Comparison of ENCODE assay signal across 11 cellular contexts in genomic region chr18:23377669-23378469, GRCh38.
DNase-seq lines count a peak whose midpoint lies in the region; ATAC-seq and TF ChIP-seq lines count a peak whose summit lies in the region.
"Had no signal": no experiment of that assay in that cellular context is flagged by ENCODE, and none has a peak within 500 bp of the region (broad histone marks: within the 10 kb centered on the region; RNA-seq: fewer than 3 reads in every experiment).

No MANE protein-coding gene starts in this region.

- H3K4me3 Mint-ChIP-seq in stimulated activated memory B cell treated with anti-CD40 and anti-IgM and Interleukin-4, amounts not matched to agents 10 μg/mL and 1 μg/mL and 100 μg/mL, for 72 hours = no peak overlapping the region
- no peak overlapping the region for H3K4me3 Mint-ChIP-seq in nephron progenitor cell

- no peak overlapping the region for H3K4me3 ChIP-seq in esophagus muscularis mucosa

- TF ChIP-seq CTCF in esophagus muscularis mucosa (IDR thresholded peaks at IDR 0.05) (no peak), nephron progenitor cell (IDR thresholded peaks at IDR 0.05) (no peak)

- no peak for TF ChIP-seq EP300 in esophagus muscularis mucosa (IDR thresholded peaks at IDR 0.05)

- H3K27ac Mint-ChIP-seq in stimulated activated memory B cell treated with anti-CD40 and anti-IgM and Interleukin-4, amounts not matched to agents 10 μg/mL and 1 μg/mL and 100 μg/mL, for 72 hours = peak overlapping the region; percentile 17
- H3K27ac Mint-ChIP-seq in nephron progenitor cell = no peak overlapping the region

- no peaks in the 10 kb centered on the region for H3K9me3 ChIP-seq in esophagus muscularis mucosa

- TF ChIP-seq POLR2A in esophagus muscularis mucosa (IDR thresholded peaks at IDR 0.05; ENCODE audit: low read depth) = no peak

- H3K27ac ChIP-seq in esophagus muscularis mucosa (replicated peaks in 1 of 4) = peak overlapping the region; percentile 75 to 82 (median 78)
- H3K27ac ChIP-seq: C4-2B, parathyroid adenoma, VCaP had no signal

- H3K4me1 Mint-ChIP-seq in stimulated activated memory B cell treated with anti-CD40 and anti-IgM and Interleukin-4, amounts not matched to agents 10 μg/mL and 1 μg/mL and 100 μg/mL, for 72 hours = peaks cover 7% of the 10 kb centered on the region
- no peaks in the 10 kb centered on the region for H3K4me1 Mint-ChIP-seq in nephron progenitor cell

- peaks cover 11 to 30% (median 21%) of the 10 kb centered on the region in 4 donors for H3K4me1 ChIP-seq in esophagus muscularis mucosa
- H3K4me1 ChIP-seq: parathyroid adenoma had no signal

- intact Hi-C loops in esophagus muscularis mucosa (cut with DNase I) (no loop called here), posterior vena cava (cut with DNase I) (loop anchor here (5.0 to 10.0 kb wide), 2 partner anchors 66 to 343 kb away; no protein-coding TSS in a partner anchor)

- peaks cover 25% of the 10 kb centered on the region for H3K36me3 Mint-ChIP-seq in stimulated activated memory B cell treated with anti-CD40 and anti-IgM and Interleukin-4, amounts not matched to agents 10 μg/mL and 1 μg/mL and 100 μg/mL, for 72 hours
- no peaks in the 10 kb centered on the region for H3K36me3 Mint-ChIP-seq in nephron progenitor cell (ENCODE audit: low read depth)

- H3K9me3 Mint-ChIP-seq in stimulated activated memory B cell treated with anti-CD40 and anti-IgM and Interleukin-4, amounts not matched to agents 10 μg/mL and 1 μg/mL and 100 μg/mL, for 72 hours = no peaks in the 10 kb centered on the region
- H3K9me3 Mint-ChIP-seq in nephron progenitor cell = no peaks in the 10 kb centered on the region

- WGBS in esophagus muscularis mucosa = 43% methylated on average over 4 of the region's 4 CpGs

- H3K36me3 ChIP-seq in esophagus muscularis mucosa = peaks cover 0 to 4% (median 0%) of the 10 kb centered on the region in 4 donors

- H3K27me3 Mint-ChIP-seq in stimulated activated memory B cell treated with anti-CD40 and anti-IgM and Interleukin-4, amounts not matched to agents 10 μg/mL and 1 μg/mL and 100 μg/mL, for 72 hours = no peaks in the 10 kb centered on the region
- H3K27me3 Mint-ChIP-seq in nephron progenitor cell (ENCODE audit: low read depth, poor library complexity) = peaks cover 5% of the 10 kb centered on the region

- peak; percentile 7 for DNase-seq in activated CD4-positive, alpha-beta T cell treated with anti-CD3 and anti-CD28 coated beads for 48 hours
- DNase-seq in activated CD4-positive, alpha-beta T cell treated with anti-CD3 and anti-CD28 coated beads, Interleukin-2, amount 50 U/mL, for 4 hours = no peak
- peak; percentile 80 for DNase-seq in LHCN-M2 (ENCODE audit: low read depth)
- no peak for DNase-seq in esophagus muscularis mucosa (ENCODE audit: extremely low spot score)
- no peak for DNase-seq in posterior vena cava (ENCODE audit: low spot score)
- no peak for DNase-seq in central memory CD4-positive, alpha-beta T cell
- DNase-seq in nephron progenitor cell = no peak

- ATAC-seq in stimulated activated memory B cell treated with anti-CD40 and anti-IgM and Interleukin-4, amounts not matched to agents 10 μg/mL and 1 μg/mL and 100 μg/mL, for 72 hours = peak; percentile 48

- H3K27me3 ChIP-seq in esophagus muscularis mucosa = no peaks in the 10 kb centered on the region

Comparison
In these comparisons a context has a peak if more than half of its experiments do, and no peak if none do; other contexts are left out.
1. DNase-seq: peak in activated CD4-positive, alpha-beta T cell treated with anti-CD3 and anti-CD28 coated beads for 48 hours (single experiment) and LHCN-M2 (single experiment); none in activated CD4-positive, alpha-beta T cell treated with anti-CD3 and anti-CD28 coated beads, Interleukin-2, amount 50 U/mL, for 4 hours (0 of 2), esophagus muscularis mucosa (single experiment), posterior vena cava (single experiment), central memory CD4-positive, alpha-beta T cell (single experiment) and nephron progenitor cell (single experiment).